16 cellular contexts compared by ENCODE assay signal in genomic region chr14:99240512-99241313, GRCh38. TPM values are rescaled to one million over a fixed set of nuclear protein-coding genes. Genes with fewer than 3 reads are reported as not detected.
DNase-seq lines count a peak whose midpoint lies in the region; ATAC-seq and TF ChIP-seq lines count a peak whose summit lies in the region.
"Had no signal": no experiment of that assay in that cellular context is flagged by ENCODE, and none has a peak within 500 bp of the region (broad histone marks: within the 10 kb centered on the region; RNA-seq: fewer than 3 reads in every experiment).

No MANE protein-coding gene starts in this region.

- H3K4me3 ChIP-seq in lower lobe of right lung (no peak overlapping the region), aorta (ENCODE audit: low read length in 2 of 2) (no peak overlapping the region)
- H3K4me3 ChIP-seq: left lung, right atrium auricular region, upper lobe of right lung had no signal

- H3K9me3 Mint-ChIP-seq in stimulated activated naive CD8-positive, alpha-beta T cell treated with anti-CD3 and anti-CD28 coated beads, Interleukin-15, Interleukin-2, amounts not matched to agents 100 ng/mL and 50 ng/mL, for 24 hours = no peaks in the 10 kb centered on the region
- H3K9me3 Mint-ChIP-seq in activated naive CD4-positive, alpha-beta T cell treated with anti-CD3 and anti-CD28 coated beads, Interleukin-2, amount 50 U/mL, for 72 hours = no peaks in the 10 kb centered on the region

- H3K27ac Mint-ChIP-seq in stimulated activated naive CD8-positive, alpha-beta T cell treated with anti-CD3 and anti-CD28 coated beads, Interleukin-15, Interleukin-2, amounts not matched to agents 100 ng/mL and 50 ng/mL, for 24 hours = peak overlapping the region; percentile 99
- H3K27ac Mint-ChIP-seq in activated naive CD4-positive, alpha-beta T cell treated with anti-CD3 and anti-CD28 coated beads, Interleukin-2, amount 50 U/mL, for 72 hours = peak overlapping the region; percentile 91 to 99

- H3K27me3 Mint-ChIP-seq in stimulated activated naive CD8-positive, alpha-beta T cell treated with anti-CD3 and anti-CD28 coated beads, Interleukin-15, Interleukin-2, amounts not matched to agents 100 ng/mL and 50 ng/mL, for 24 hours = no peaks in the 10 kb centered on the region

- H3K36me3 ChIP-seq in lower lobe of right lung (no peaks in the 10 kb centered on the region), aorta (ENCODE audit: control insufficient read depth in 1 of 2, insufficient read depth in 2 of 2, low read length in 1 of 2) (no peaks in the 10 kb centered on the region)
- H3K36me3 ChIP-seq: left lung, right atrium auricular region, upper lobe of right lung had no signal

- H3K27ac ChIP-seq in lower lobe of right lung = no peak overlapping the region
- no peak overlapping the region for H3K27ac ChIP-seq in aorta (ENCODE audit: low read depth in 1 of 2, low read length in 2 of 2)
- H3K27ac ChIP-seq: left lung, right atrium auricular region, upper lobe of right lung had no signal

- no peak for DNase-seq in stimulated activated naive CD8-positive, alpha-beta T cell treated with anti-CD3 and anti-CD28 coated beads, Interleukin-15, Interleukin-2, amounts not matched to agents 100 U/mL and 50 U/mL, for 24 hours
- no peak for DNase-seq in activated naive CD4-positive, alpha-beta T cell treated with anti-CD3 and anti-CD28 coated beads, Interleukin-2, amount 50 U/mL, for 72 hours (ENCODE audit: low spot score in 2 of 2)
- peak; percentile 7 for DNase-seq in lower lobe of right lung
- DNase-seq in hepatic stellate cell (ENCODE audit: low spot score) = no peak
- DNase-seq in aorta = no peak
- no peak for DNase-seq in NCI-H82 treated with DMSO at 0.1 percent for 48 hours (lab: John Stamatoyannopoulos, UW; ENCODE audit: unreplicated experiment)
- DNase-seq in NCI-H146 treated with DMSO at 0.1 percent for 48 hours (lab: John Stamatoyannopoulos, UW; ENCODE audit: unreplicated experiment) = no peak
- DNase-seq: dermis blood vessel endothelial cell, hypothalamus, Kasumi-1, left lung, naive B cell, upper lobe of right lung had no signal

- no peak for ATAC-seq in stimulated activated naive CD8-positive, alpha-beta T cell treated with anti-CD3 and anti-CD28 coated beads, Interleukin-15, Interleukin-2, amounts not matched to agents 100 U/mL and 50 U/mL, for 24 hours
- ATAC-seq in activated naive CD4-positive, alpha-beta T cell treated with anti-CD3 and anti-CD28 coated beads, Interleukin-2, amount 50 U/mL, for 72 hours = peak in 1 of 2 donors; percentile 31
- ATAC-seq in lower lobe of right lung (no peak), aorta (ENCODE audit: low FRiP score) (no peak)
- ATAC-seq: left lung, upper lobe of right lung had no signal

- intact Hi-C loops in lower lobe of right lung (cut with DNase I) = no loop called here
- intact Hi-C loops in aorta (cut with DNase I) = no loop called here

- H3K9me3 ChIP-seq in lower lobe of right lung = peaks cover 3% of the 10 kb centered on the region
- peaks cover 1% of the 10 kb centered on the region for H3K9me3 ChIP-seq in aorta (ENCODE audit: control insufficient read depth, low read length)
- H3K9me3 ChIP-seq: upper lobe of right lung had no signal

- H3K27me3 ChIP-seq in lower lobe of right lung (ENCODE audit: low read depth) (peaks cover 30% of the 10 kb centered on the region), aorta (ENCODE audit: control insufficient read depth in 1 of 2, insufficient read depth in 2 of 2, low read length in 1 of 2) (no peaks in the 10 kb centered on the region)

- WGBS in aorta, 2 donors = 94 to 96% methylated on average over 23 of the region's 23 CpGs

- H3K4me1 Mint-ChIP-seq in stimulated activated naive CD8-positive, alpha-beta T cell treated with anti-CD3 and anti-CD28 coated beads, Interleukin-15, Interleukin-2, amounts not matched to agents 100 ng/mL and 50 ng/mL, for 24 hours (ENCODE audit: low read depth) = peaks cover 98% of the 10 kb centered on the region

- no peaks in the 10 kb centered on the region for H3K4me1 ChIP-seq in lower lobe of right lung
- no peaks in the 10 kb centered on the region for H3K4me1 ChIP-seq in aorta (ENCODE audit: control insufficient read depth in 1 of 2, insufficient read depth in 2 of 2, low read length in 2 of 2)
- H3K4me1 ChIP-seq: left lung, upper lobe of right lung had no signal

- TF ChIP-seq CTCF in lower lobe of right lung (IDR thresholded peaks at IDR 0.05) = no peak

- peak overlapping the region; percentile 87 for H3K4me3 Mint-ChIP-seq in stimulated activated naive CD8-positive, alpha-beta T cell treated with anti-CD3 and anti-CD28 coated beads, Interleukin-15, Interleukin-2, amounts not matched to agents 100 ng/mL and 50 ng/mL, for 24 hours

- peaks cover 29% of the 10 kb centered on the region for H3K36me3 Mint-ChIP-seq in stimulated activated naive CD8-positive, alpha-beta T cell treated with anti-CD3 and anti-CD28 coated beads, Interleukin-15, Interleukin-2, amounts not matched to agents 100 ng/mL and 50 ng/mL, for 24 hours (ENCODE audit: low read depth)
- peaks cover 21 to 64% of the 10 kb centered on the region in 2 donors for H3K36me3 Mint-ChIP-seq in activated naive CD4-positive, alpha-beta T cell treated with anti-CD3 and anti-CD28 coated beads, Interleukin-2, amount 50 U/mL, for 72 hours

RNA-seq across cellular contexts. Expression of gene BCL11B, which starts 31.3 kb away (rescaled TPM):
- total RNA-seq in activated naive CD4-positive, alpha-beta T cell treated with anti-CD3 and anti-CD28 coated beads, Interleukin-2, amount 50 U/mL, for 72 hours = 10 to 100 TPM; 57.8 to 65.7 TPM
- 2.3 TPM for total RNA-seq in lower lobe of right lung
- total RNA-seq in aorta = 1 to 10 TPM in 1 of 2 donors, under 1 TPM in 1; 0.58 to 1.3 TPM
- under 1 TPM in 1 of 2 donors, not detected in 1; 0.13 TPM for polyA plus RNA-seq in aorta
- total RNA-seq: NCI-H460 had no signal

Comparison
In these comparisons a context has a peak if more than half of its experiments do, and no peak if none do; other contexts are left out.
1. RNA of gene BCL11B, which starts 31.3 kb away (total RNA-seq): 57.8 to 65.7 TPM in activated naive CD4-positive, alpha-beta T cell treated with anti-CD3 and anti-CD28 coated beads, Interleukin-2, amount 50 U/mL, for 72 hours; 2.3 TPM in lower lobe of right lung (single experiment) and 0.58 to 1.3 TPM in aorta; every median in the first group is over 10 times any median in the second.